20 cellular contexts compared by ENCODE assay signal in the genomic region with DNA sequence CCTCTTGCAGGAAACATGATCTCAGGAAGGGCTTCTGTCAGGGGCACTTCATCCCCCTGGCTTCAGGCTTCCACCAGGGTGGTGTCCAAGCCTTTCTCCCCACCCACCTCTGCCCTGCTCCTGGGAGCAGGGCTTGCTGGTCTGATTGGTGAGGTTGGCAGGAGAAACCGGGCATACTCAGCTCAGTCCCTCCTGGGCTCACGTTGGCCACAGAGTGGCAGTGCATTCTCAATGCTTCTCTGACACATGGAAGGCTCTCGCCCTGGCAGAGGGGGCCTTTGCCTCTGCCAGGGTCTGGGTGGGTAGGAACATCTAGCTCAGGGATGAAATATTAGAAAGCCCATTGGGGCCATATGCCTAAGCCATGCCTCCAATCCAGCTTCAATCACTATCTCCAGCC.
DNase-seq lines count a peak whose midpoint lies in the region; ATAC-seq and TF ChIP-seq lines count a peak whose summit lies in the region.
"Had no signal": no experiment of that assay in that cellular context is flagged by ENCODE, and none has a peak within 500 bp of the region (broad histone marks: within the 10 kb centered on the region; RNA-seq: fewer than 3 reads in every experiment).

No MANE protein-coding gene starts in this region.

- H3K27me3 ChIP-seq in DND-41 (ENCODE audit: insufficient read depth, low read length, poor library complexity) (peaks cover 3% of the 10 kb centered on the region), OCI-LY3 (ENCODE audit: low read depth, low read length) (peaks cover 5% of the 10 kb centered on the region; the same call in 1 of the 2 replicates), esophagus muscularis mucosa (no peaks in the 10 kb centered on the region), osteoblast (ENCODE audit: insufficient read depth, low read length) (no peaks in the 10 kb centered on the region)
- H3K27me3 ChIP-seq: spleen, uterus had no signal

- H3K4me2 ChIP-seq in DND-41 (ENCODE audit: insufficient read depth, low read length) (no peak overlapping the region), OCI-LY3 (ENCODE audit: low read length) (no peak overlapping the region), osteoblast (ENCODE audit: insufficient read depth, low read length) (no peak overlapping the region)
- H3K4me2 ChIP-seq: KMS-11 had no signal

- H3K27ac ChIP-seq in DND-41 (ENCODE audit: low read length), result no peak overlapping the region
- no peak overlapping the region for H3K27ac ChIP-seq in OCI-LY3 (ENCODE audit: low read length)
- no peak overlapping the region for H3K27ac ChIP-seq in esophagus muscularis mucosa (replicated peaks in 1 of 4)
- H3K27ac ChIP-seq in osteoblast (ENCODE audit: low read depth, low read length), result no peak overlapping the region
- H3K27ac ChIP-seq: C4-2B, KMS-11, spleen, uterus had no signal

- H3K9me3 ChIP-seq in DND-41 (ENCODE audit: insufficient read depth, low read length, severe bottlenecking), result no peaks in the 10 kb centered on the region
- H3K9me3 ChIP-seq in OCI-LY3 (ENCODE audit: insufficient read depth, low read length), result 0 out of 2 replicates have a peak, but pooled peaks cover 4% of the 10 kb centered on the region
- H3K9me3 ChIP-seq in esophagus muscularis mucosa, result no peaks in the 10 kb centered on the region
- no peaks in the 10 kb centered on the region for H3K9me3 ChIP-seq in osteoblast (ENCODE audit: low read depth, low read length)
- H3K9me3 ChIP-seq: HAP-1, spleen, uterus had no signal

- H3K4me1 ChIP-seq in DND-41 (ENCODE audit: insufficient read depth, low read length) (no peaks in the 10 kb centered on the region), OCI-LY3 (ENCODE audit: low read length) (peaks cover 8% of the 10 kb centered on the region; the same call in 1 of the 2 replicates), esophagus muscularis mucosa (no peaks in the 10 kb centered on the region), osteoblast (ENCODE audit: insufficient read depth, low read length) (no peaks in the 10 kb centered on the region)
- H3K4me1 ChIP-seq: HAP-1, spleen, uterus had no signal

- H3K79me2 ChIP-seq in DND-41 (ENCODE audit: insufficient read depth, low read length) (no peaks in the 10 kb centered on the region), OCI-LY3 (ENCODE audit: low read length) (no peaks in the 10 kb centered on the region), osteoblast (ENCODE audit: insufficient read depth, low read length) (no peaks in the 10 kb centered on the region)

- H4K20me1 ChIP-seq in DND-41 (ENCODE audit: insufficient read depth, low read length), result no peaks in the 10 kb centered on the region
- no peaks in the 10 kb centered on the region for H4K20me1 ChIP-seq in OCI-LY3 (ENCODE audit: insufficient read depth, low read length)
- no peaks in the 10 kb centered on the region for H4K20me1 ChIP-seq in osteoblast (ENCODE audit: insufficient read depth, low read length)

- ATAC-seq in DND-41 (ENCODE audit: insufficient read depth, low read depth), result no peak
- no peak for ATAC-seq in GM18519 (IDR thresholded peaks at IDR 0.05; ENCODE audit: low FRiP score, unreplicated experiment)
- ATAC-seq in GM18873 (IDR thresholded peaks at IDR 0.05; ENCODE audit: low FRiP score, unreplicated experiment), result no peak
- ATAC-seq: activated CD4-positive, alpha-beta T cell treated with anti-CD3 and anti-CD28 coated beads for 36 hours; stimulated activated naive CD8-positive, alpha-beta T cell treated with anti-CD3 and anti-CD28 coated beads, Interleukin-15, Interleukin-2, amounts not matched to agents 100 U/mL and 50 U/mL, for 24 hours had no signal

- H3K4me3 ChIP-seq in DND-41 (ENCODE audit: low read depth in 1 of 2, low read length in 2 of 2) (no peak overlapping the region), OCI-LY3 (ENCODE audit: low read length) (no peak overlapping the region), esophagus muscularis mucosa (no peak overlapping the region), osteoblast (ENCODE audit: insufficient read depth, low read length) (no peak overlapping the region)
- H3K4me3 ChIP-seq: HAP-1, spleen, uterus had no signal

- TF ChIP-seq EP300 in esophagus muscularis mucosa (IDR thresholded peaks at IDR 0.05), result no peak

- no peak for TF ChIP-seq POLR2A in esophagus muscularis mucosa (IDR thresholded peaks at IDR 0.05; ENCODE audit: low read depth)

- H3K36me3 ChIP-seq in DND-41 (ENCODE audit: insufficient read depth, low read length), result no peaks in the 10 kb centered on the region
- H3K36me3 ChIP-seq in OCI-LY3 (replicated peaks; ENCODE audit: low read depth, low read length), result no peaks in the 10 kb centered on the region
- H3K36me3 ChIP-seq in esophagus muscularis mucosa, result no peaks in the 10 kb centered on the region
- no peaks in the 10 kb centered on the region for H3K36me3 ChIP-seq in osteoblast (ENCODE audit: insufficient read depth, low read length)
- H3K36me3 ChIP-seq: HAP-1, spleen, uterus had no signal

- 47% methylated on average over 2 of the region's 3 CpGs for WGBS in esophagus muscularis mucosa

- intact Hi-C loops in esophagus muscularis mucosa (cut with DNase I), result no loop called here

- H3K9ac ChIP-seq in DND-41 (ENCODE audit: low read depth, low read length) (no peak overlapping the region), OCI-LY3 (ENCODE audit: low read length) (no peak overlapping the region)
- H3K9ac ChIP-seq: KMS-11 had no signal

- peak; percentile 38 for TF ChIP-seq CTCF in DND-41 (IDR thresholded peaks at IDR 0.05; ENCODE audit: borderline replicate concordance, extremely low read depth, low read length, poor library complexity, severe bottlenecking)
- TF ChIP-seq CTCF in OCI-LY3 (IDR thresholded peaks at IDR 0.05; ENCODE audit: low read depth, low read length), result peak; percentile 54
- TF ChIP-seq CTCF in esophagus muscularis mucosa (IDR thresholded peaks at IDR 0.05), result peak in 2 of 3 experiments; percentile 14 to 16
- peak; percentile 16 for TF ChIP-seq CTCF in osteoblast (IDR thresholded peaks at IDR 0.05; ENCODE audit: extremely low read depth, low read depth, low read length)

- H2AFZ ChIP-seq in DND-41 (ENCODE audit: low read depth, low read length) (no peak overlapping the region), OCI-LY3 (ENCODE audit: low read depth, low read length) (0 out of 2 replicates have a peak overlapping the region, but pooled peaks have one; percentile 39), osteoblast (ENCODE audit: low read length) (no peak overlapping the region)

- DNase-seq in DND-41 (no peak), esophagus muscularis mucosa (ENCODE audit: extremely low spot score) (no peak), osteoblast (ENCODE audit: insufficient read length, low spot score, missing footprints) (no peak), NCI-H1694 (lab: John Stamatoyannopoulos, UW) (no peak), GF-D8 (lab: John Stamatoyannopoulos, UW) (no peak)
- DNase-seq: activated CD4-positive, alpha-beta T cell treated with anti-CD3 and anti-CD28 coated beads for 36 hours; activated naive CD8-positive, alpha-beta T cell treated with anti-CD3 and anti-CD28 coated beads for 36 hours; central memory CD4-positive, alpha-beta T cell; NCI-H1694 treated with DMSO at 0.1 percent for 48 hours; NCI-H524 treated with DMSO at 0.1 percent for 48 hours; occipital lobe; spleen; stimulated activated naive CD8-positive, alpha-beta T cell treated with anti-CD3 and anti-CD28 coated beads, Interleukin-15, Interleukin-2, amounts not matched to agents 100 U/mL and 50 U/mL, for 24 hours; uterus had no signal
